Comparison of ENCODE assay signal across 23 cellular contexts in genomic region chr6:111773501-111774345, GRCh38.
DNase-seq lines count a peak whose midpoint lies in the region; ATAC-seq, FAIRE-seq and TF ChIP-seq lines count a peak whose summit lies in the region.
"Had no signal": no experiment of that assay in that cellular context is flagged by ENCODE, and none has a peak within 500 bp of the region (broad histone marks: within the 10 kb centered on the region; RNA-seq: fewer than 3 reads in every experiment).

No MANE protein-coding gene starts in this region.

- no peak for TF ChIP-seq EP300 in K562 (IDR thresholded peaks at IDR 0.05; ENCODE audit: low read length)

- H3K36me3 Mint-ChIP-seq in activated T-cell treated with anti-CD3 and anti-CD28 coated beads, Interleukin-2, amount 50 U/mL, for 72 hours (ENCODE audit: insufficient read depth in 2 of 2) = peaks cover 13 to 28% of the 10 kb centered on the region in 2 donors
- peaks cover 25% of the 10 kb centered on the region for H3K36me3 Mint-ChIP-seq in neural progenitor cell
- peaks cover 40% of the 10 kb centered on the region for H3K36me3 Mint-ChIP-seq in stimulated activated memory B cell treated with anti-CD40 and anti-IgM and Interleukin-4, amounts not matched to agents 10 μg/mL and 1 μg/mL and 100 μg/mL, for 72 hours

- H3K4me1 Mint-ChIP-seq in activated T-cell treated with anti-CD3 and anti-CD28 coated beads, Interleukin-2, amount 50 U/mL, for 72 hours (ENCODE audit: low read depth) = peaks cover 92% of the 10 kb centered on the region
- H3K4me1 Mint-ChIP-seq in neural progenitor cell = peaks cover 45% of the 10 kb centered on the region
- peaks cover 46% of the 10 kb centered on the region for H3K4me1 Mint-ChIP-seq in stimulated activated memory B cell treated with anti-CD40 and anti-IgM and Interleukin-4, amounts not matched to agents 10 μg/mL and 1 μg/mL and 100 μg/mL, for 72 hours

- H3K4me2 ChIP-seq in K562 (ENCODE audit: insufficient read depth, low read length) = no peak overlapping the region
- H3K4me2 ChIP-seq in neural progenitor cell = no peak overlapping the region

- no peak overlapping the region for H3K9ac ChIP-seq in K562 (ENCODE audit: insufficient read depth in 1 of 2, low read depth in 2 of 2, low read length in 2 of 2)
- no peak overlapping the region for H3K9ac ChIP-seq in neural progenitor cell

- H3K9me1 ChIP-seq in K562 (ENCODE audit: control insufficient read depth, insufficient read depth, low read length) = no peaks in the 10 kb centered on the region

- H3K36me3 ChIP-seq in K562 (ENCODE audit: control insufficient read depth, insufficient read depth, low read length) = no peaks in the 10 kb centered on the region; the same call in 2 of the 3 replicates
- no peaks in the 10 kb centered on the region for H3K36me3 ChIP-seq in neural progenitor cell
- H3K36me3 ChIP-seq: adrenal gland had no signal

- in situ Hi-C loops in K562 (cut with MboI) = no loop called here

- H3K27ac ChIP-seq in K562 (ENCODE audit: extremely low read depth, low read depth, low read length) = no peak overlapping the region
- peak overlapping the region; percentile 14 for H3K27ac ChIP-seq in neural progenitor cell
- H3K27ac ChIP-seq: adrenal gland, epithelial cell of prostate, psoas muscle had no signal

- H3K4me3 ChIP-seq in K562 (no peak overlapping the region), neural progenitor cell (no peak overlapping the region)
- H3K4me3 ChIP-seq: adrenal gland, psoas muscle, skin epidermis had no signal

- intact Hi-C loops in K562 (cut with micrococcal nuclease) = no loop called here

- no peaks in the 10 kb centered on the region for H4K20me1 ChIP-seq in K562 (replicated peaks; ENCODE audit: control insufficient read depth, insufficient read depth, low read length)
- peaks cover 11% of the 10 kb centered on the region for H4K20me1 ChIP-seq in neural progenitor cell (ENCODE audit: low read depth)

- no peak for ATAC-seq in activated T-cell treated with anti-CD3 and anti-CD28 coated beads, Interleukin-2, amount 50 U/mL, for 72 hours (replicated peaks in 1 of 2)
- ATAC-seq in K562 (no peak), GM18907 (IDR thresholded peaks at IDR 0.05; ENCODE audit: unreplicated experiment) (no peak)
- no peak for ATAC-seq in stimulated activated memory B cell treated with anti-CD40 and anti-IgM and Interleukin-4, amounts not matched to agents 10 μg/mL and 1 μg/mL and 100 μg/mL, for 72 hours

- H3K79me2 ChIP-seq in K562 (ENCODE audit: control insufficient read depth, insufficient read depth, low read length) (no peaks in the 10 kb centered on the region), neural progenitor cell (ENCODE audit: low read depth) (no peaks in the 10 kb centered on the region)

- H2AFZ ChIP-seq in K562 (ENCODE audit: low read depth, low read length) (no peak overlapping the region), neural progenitor cell (replicated peaks) (no peak overlapping the region)

- no peak for TF ChIP-seq POLR2A in K562 (conservative IDR thresholded peaks at IDR 0.05)

- no peaks in the 10 kb centered on the region for H3F3A ChIP-seq in neural progenitor cell (ENCODE audit: low read depth)

- CTCF ChIA-PET in K562 (lab: Yijun Ruan, JAX; ENCODE audit: low intra/inter-chr PET ratio) = no interaction called here

- H3K4me3 Mint-ChIP-seq in activated T-cell treated with anti-CD3 and anti-CD28 coated beads, Interleukin-2, amount 50 U/mL, for 72 hours = peak overlapping the region in 1 of 2 donors; percentile 12
- no peak overlapping the region for H3K4me3 Mint-ChIP-seq in neural progenitor cell
- no peak overlapping the region for H3K4me3 Mint-ChIP-seq in stimulated activated memory B cell treated with anti-CD40 and anti-IgM and Interleukin-4, amounts not matched to agents 10 μg/mL and 1 μg/mL and 100 μg/mL, for 72 hours
- H3K4me3 Mint-ChIP-seq: neural crest cell had no signal

- no peak for TF ChIP-seq RAD21 in K562 (CRISPR knock-in tag; conservative IDR thresholded peaks at IDR 0.05 in 1 of 2, IDR thresholded peaks at IDR 0.05 in 1 of 2)

- no peaks in the 10 kb centered on the region for H3K9me3 Mint-ChIP-seq in activated T-cell treated with anti-CD3 and anti-CD28 coated beads, Interleukin-2, amount 50 U/mL, for 72 hours
- no peaks in the 10 kb centered on the region for H3K9me3 Mint-ChIP-seq in neural progenitor cell
- H3K9me3 Mint-ChIP-seq in stimulated activated memory B cell treated with anti-CD40 and anti-IgM and Interleukin-4, amounts not matched to agents 10 μg/mL and 1 μg/mL and 100 μg/mL, for 72 hours = no peaks in the 10 kb centered on the region
- H3K9me3 Mint-ChIP-seq: neural crest cell had no signal

- WGBS in K562 (ENCODE audit: insufficient coverage, low coverage, missing lambda C conversion rate) = 17% methylated on average over 5 of the region's 7 CpGs

- TF ChIP-seq CTCF in K562 (IDR thresholded peaks at IDR 0.05 in 2 of 3, conservative IDR thresholded peaks at IDR 0.05 in 1 of 3; ENCODE audit: insufficient read depth in 2 of 3, low read depth in 1 of 3, low read length in 3 of 3) (no peak), neural progenitor cell (IDR thresholded peaks at IDR 0.05) (no peak), GM10266 (IDR thresholded peaks at IDR 0.05; ENCODE audit: control insufficient read depth, insufficient read depth, low read depth, missing control alignments) (no peak)

- no peaks in the 10 kb centered on the region for H3K27me3 Mint-ChIP-seq in activated T-cell treated with anti-CD3 and anti-CD28 coated beads, Interleukin-2, amount 50 U/mL, for 72 hours (ENCODE audit: low read depth)
- no peaks in the 10 kb centered on the region for H3K27me3 Mint-ChIP-seq in neural progenitor cell (ENCODE audit: insufficient read depth, low read depth)
- no peaks in the 10 kb centered on the region for H3K27me3 Mint-ChIP-seq in stimulated activated memory B cell treated with anti-CD40 and anti-IgM and Interleukin-4, amounts not matched to agents 10 μg/mL and 1 μg/mL and 100 μg/mL, for 72 hours

- POLR2A ChIA-PET in K562 (lab: Yijun Ruan, JAX) = no interaction called here

- H3K27ac Mint-ChIP-seq in activated T-cell treated with anti-CD3 and anti-CD28 coated beads, Interleukin-2, amount 50 U/mL, for 72 hours = peak overlapping the region; percentile 92
- peak overlapping the region; percentile 58 for H3K27ac Mint-ChIP-seq in neural progenitor cell
- H3K27ac Mint-ChIP-seq in stimulated activated memory B cell treated with anti-CD40 and anti-IgM and Interleukin-4, amounts not matched to agents 10 μg/mL and 1 μg/mL and 100 μg/mL, for 72 hours = no peak overlapping the region

- DNase-seq in activated T-cell treated with anti-CD3 and anti-CD28 coated beads, Interleukin-2, amount 50 U/mL, for 72 hours = no peak
- DNase-seq in activated T-cell treated with anti-CD3 and anti-CD28 coated beads, Interleukin-2, amount 50 U/mL, for 48 hours = no peak
- DNase-seq in NCI-H2171 (lab: John Stamatoyannopoulos, UW) = peak; percentile 41
- no peak for DNase-seq in K562 (ENCODE audit: extremely low read depth in 1 of 4, low spot score in 3 of 4)
- no peak for DNase-seq in neural progenitor cell (ENCODE audit: low spot score)
- DNase-seq in GM10266 (ENCODE audit: extremely low spot score) = no peak
- DNase-seq: ACHN; activated CD4-positive, alpha-beta T cell treated with anti-CD3 and anti-CD28 coated beads for 4 hours; activated T-cell treated with anti-CD3 and anti-CD28 coated beads for 4 hours; dermis blood vessel endothelial cell; DMS53; H7; NCI-H187 treated with DMSO at 0.1 percent for 48 hours; psoas muscle; stimulated activated CD4-positive, alpha-beta T cell treated with anti-CD3 and anti-CD28 coated beads, Interleukin-4, amount 100 ng/mL, for 4 hours had no signal

- H3K4me1 ChIP-seq in K562 (replicated peaks in 1 of 2; ENCODE audit: control insufficient read depth in 2 of 2, insufficient read depth in 2 of 2, low read length in 2 of 2) (peaks cover 0 to 3% of the 10 kb centered on the region in 2 experiments; a peak in 1 of 5 replicates), neural progenitor cell (peaks cover 18% of the 10 kb centered on the region)
- H3K4me1 ChIP-seq: psoas muscle had no signal

- BruUV-seq in K562 (replicated peaks; lab: Mats Ljungman, UMichigan) = no TSS peak

- no peak for FAIRE-seq in K562 (lab: Jason Lieb, UNC)
- FAIRE-seq: GM12892, TTC549 had no signal

- H3K9me3 ChIP-seq in K562 (replicated peaks; ENCODE audit: control insufficient read depth, insufficient read depth, low read depth, low read length) (no peaks in the 10 kb centered on the region), neural progenitor cell (ENCODE audit: low read depth) (no peaks in the 10 kb centered on the region)
- H3K9me3 ChIP-seq: adrenal gland, psoas muscle had no signal

- peaks cover 0 to 2% of the 10 kb centered on the region in 2 experiments; a peak in 1 of 5 replicates for H3K27me3 ChIP-seq in K562 (ENCODE audit: control insufficient read depth in 2 of 2, insufficient read depth in 2 of 2, low read length in 2 of 2)
- no peaks in the 10 kb centered on the region for H3K27me3 ChIP-seq in neural progenitor cell
- H3K27me3 ChIP-seq: adrenal gland had no signal

TF ChIP-seq in K562, 482 proteins besides CTCF, POLR2A, EP300 and RAD21 (continues in another document):
- TF ChIP-seq, protein P1, sequence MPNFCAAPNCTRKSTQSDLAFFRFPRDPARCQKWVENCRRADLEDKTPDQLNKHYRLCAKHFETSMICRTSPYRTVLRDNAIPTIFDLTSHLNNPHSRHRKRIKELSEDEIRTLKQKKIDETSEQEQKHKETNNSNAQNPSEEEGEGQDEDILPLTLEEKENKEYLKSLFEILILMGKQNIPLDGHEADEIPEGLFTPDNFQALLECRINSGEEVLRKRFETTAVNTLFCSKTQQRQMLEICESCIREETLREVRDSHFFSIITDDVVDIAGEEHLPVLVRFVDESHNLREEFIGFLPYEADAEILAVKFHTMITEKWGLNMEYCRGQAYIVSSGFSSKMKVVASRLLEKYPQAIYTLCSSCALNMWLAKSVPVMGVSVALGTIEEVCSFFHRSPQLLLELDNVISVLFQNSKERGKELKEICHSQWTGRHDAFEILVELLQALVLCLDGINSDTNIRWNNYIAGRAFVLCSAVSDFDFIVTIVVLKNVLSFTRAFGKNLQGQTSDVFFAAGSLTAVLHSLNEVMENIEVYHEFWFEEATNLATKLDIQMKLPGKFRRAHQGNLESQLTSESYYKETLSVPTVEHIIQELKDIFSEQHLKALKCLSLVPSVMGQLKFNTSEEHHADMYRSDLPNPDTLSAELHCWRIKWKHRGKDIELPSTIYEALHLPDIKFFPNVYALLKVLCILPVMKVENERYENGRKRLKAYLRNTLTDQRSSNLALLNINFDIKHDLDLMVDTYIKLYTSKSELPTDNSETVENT (CRISPR knock-in tag; IDR thresholded peaks at IDR 0.05) = no peak
- TF ChIP-seq ETV1 (tag; conservative IDR thresholded peaks at IDR 0.05; ENCODE audit: low read depth) (no peak), HNRNPK (IDR thresholded peaks at IDR 0.05; ENCODE audit: low read depth, low read length, poor library complexity, severe bottlenecking) (peak; percentile 84), NFE2 (IDR thresholded peaks at IDR 0.05; ENCODE audit: low read depth) (no peak), HDGF (IDR thresholded peaks at IDR 0.05) (no peak), GTF2E2 (tag; IDR thresholded peaks at IDR 0.05) (no peak), HCFC1 (IDR thresholded peaks at IDR 0.05; ENCODE audit: low read depth, low read length) (no peak), KDM1A (IDR thresholded peaks at IDR 0.05) (no peak)
